Comparison of ENCODE assay signal across 8 cellular contexts in the genomic region with DNA sequence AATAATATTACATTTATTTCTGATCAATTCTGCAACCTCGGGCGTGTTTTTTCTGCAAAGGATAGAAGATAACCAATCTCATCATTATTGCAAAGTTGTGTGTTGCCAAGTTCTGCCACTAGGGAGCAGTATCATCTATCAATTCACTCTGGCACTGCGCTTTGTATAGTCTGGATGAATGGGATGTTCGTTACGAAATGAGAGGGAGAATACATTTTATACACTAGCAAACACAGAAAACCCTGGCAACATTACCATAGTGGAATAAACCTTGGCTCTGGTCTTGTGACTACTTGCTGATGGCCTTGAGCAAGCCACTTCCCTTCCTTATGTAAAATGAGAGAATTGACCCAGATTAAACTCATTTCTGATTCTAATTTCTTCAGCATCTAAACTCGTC.
DNase-seq lines count a peak whose midpoint lies in the region; ATAC-seq and TF ChIP-seq lines count a peak whose summit lies in the region.

No MANE protein-coding gene starts in this region.

- no peaks in the 10 kb centered on the region for H3F3A ChIP-seq in GM23248 (ENCODE audit: insufficient read depth)

- no peak overlapping the region for H3K27ac ChIP-seq in GM23248
- H3K27ac ChIP-seq in RWPE2 (ENCODE audit: poor library complexity, severe bottlenecking): no peak overlapping the region
- no peak overlapping the region for H3K27ac ChIP-seq in right atrium auricular region
- no peak overlapping the region for H3K27ac ChIP-seq in gastrocnemius medialis

- TF ChIP-seq POLR2A in gastrocnemius medialis (IDR thresholded peaks at IDR 0.05): no peak

- H3K36me3 ChIP-seq in GM23248 (ENCODE audit: low read depth) (no peaks in the 10 kb centered on the region), RWPE2 (ENCODE audit: low read depth) (no peaks in the 10 kb centered on the region), right atrium auricular region (no peaks in the 10 kb centered on the region), gastrocnemius medialis (no peaks in the 10 kb centered on the region)

- DNase-seq in GM03348 (ENCODE audit: low spot score) (peak; percentile 68), GM23248 (peak; percentile 78), LNCaP clone FGC (ENCODE audit: low read depth) (peak; percentile 37), RWPE2 (ENCODE audit: low spot score) (no peak), anterior cingulate cortex (lab: John Stamatoyannopoulos, UW) (peak in 36 of 58 donors; percentile 4 to 55 (median 15)), right atrium auricular region (ENCODE audit: low spot score) (peak; percentile 67), gastrocnemius medialis (peak in 1 of 2 donors; percentile 15)

- intact Hi-C loops in gastrocnemius medialis (cut with DNase I; ENCODE audit: low total_unique reads): loop anchor here (5.0 kb wide), 1 partner anchor 392 kb away; no protein-coding TSS in a partner anchor

- H3K4me3 ChIP-seq in GM23248 (no peak overlapping the region), LNCaP clone FGC (ENCODE audit: low read depth, low read length) (no peak overlapping the region), RWPE2 (ENCODE audit: severe bottlenecking) (no peak overlapping the region), right atrium auricular region (no peak overlapping the region), gastrocnemius medialis (no peak overlapping the region)

- TF ChIP-seq CTCF in LNCaP clone FGC (IDR thresholded peaks at IDR 0.05; ENCODE audit: control insufficient read depth, extremely low read depth, insufficient read depth): peak; percentile 86
- peak; percentile 89 for TF ChIP-seq CTCF in RWPE2 (IDR thresholded peaks at IDR 0.05; ENCODE audit: poor library complexity, severe bottlenecking)
- TF ChIP-seq CTCF in right atrium auricular region (IDR thresholded peaks at IDR 0.05): peak; percentile 77 to 86
- TF ChIP-seq CTCF in gastrocnemius medialis (IDR thresholded peaks at IDR 0.05 in 4 of 5, conservative IDR thresholded peaks at IDR 0.05 in 1 of 5): peak; percentile 33 to 61 (median 46)

- no peaks in the 10 kb centered on the region for H3K9me3 ChIP-seq in GM23248 (ENCODE audit: low read depth)
- H3K9me3 ChIP-seq in RWPE2 (ENCODE audit: severe bottlenecking): no peaks in the 10 kb centered on the region
- no peaks in the 10 kb centered on the region for H3K9me3 ChIP-seq in right atrium auricular region
- H3K9me3 ChIP-seq in gastrocnemius medialis: no peaks in the 10 kb centered on the region

- 3 to 4% methylated on average over 6 of the region's 6 CpGs for WGBS in GM23248 (ENCODE audit: low coverage in 1 of 2, low lambda C conversion rate in 2 of 2, missing lambda C conversion rate in 2 of 2), 2 experiments

- H4K20me1 ChIP-seq in GM23248 (ENCODE audit: insufficient read depth): no peaks in the 10 kb centered on the region

- H3K9me2 ChIP-seq in GM23248 (ENCODE audit: insufficient read depth): no peaks in the 10 kb centered on the region

- no peak overlapping the region for H3K4me2 ChIP-seq in GM23248 (ENCODE audit: unreplicated experiment)

- no peaks in the 10 kb centered on the region for H3K4me1 ChIP-seq in GM23248 (ENCODE audit: insufficient read depth)
- no peaks in the 10 kb centered on the region for H3K4me1 ChIP-seq in RWPE2 (ENCODE audit: insufficient read depth, poor library complexity, severe bottlenecking)
- no peaks in the 10 kb centered on the region for H3K4me1 ChIP-seq in right atrium auricular region
- H3K4me1 ChIP-seq in gastrocnemius medialis: no peaks in the 10 kb centered on the region

- no peak overlapping the region for H3K9ac ChIP-seq in GM23248

- peaks cover 4% of the 10 kb centered on the region; the same call in 1 of the 2 replicates for H3K27me3 ChIP-seq in GM23248 (replicated peaks; ENCODE audit: insufficient read depth)
- H3K27me3 ChIP-seq in RWPE2 (ENCODE audit: insufficient read depth, poor library complexity, severe bottlenecking): no peaks in the 10 kb centered on the region
- no peaks in the 10 kb centered on the region for H3K27me3 ChIP-seq in right atrium auricular region
- peaks cover 0 to 4% (median 0%) of the 10 kb centered on the region in 3 donors for H3K27me3 ChIP-seq in gastrocnemius medialis

- peak; percentile 76; the same call in 2 of the 3 replicates for ATAC-seq in RWPE2 (ENCODE audit: low read depth)
- ATAC-seq in gastrocnemius medialis: peak; percentile 36 to 41
- ATAC-seq in GM18873 (IDR thresholded peaks at IDR 0.05; ENCODE audit: low FRiP score, unreplicated experiment): no peak

- H2AFZ ChIP-seq in GM23248: no peak overlapping the region

- H3K79me2 ChIP-seq in GM23248 (ENCODE audit: insufficient read depth): no peaks in the 10 kb centered on the region

- in situ Hi-C loops in GM23248 (cut with MboI): loop anchor here (25.0 kb wide), 1 partner anchor 883 kb away; a partner anchor contains a TSS
- in situ Hi-C loops in gastrocnemius medialis (cut with MboI; ENCODE audit: low sequenced_read_pairs in 4 of 4): loop anchor here in 2 of 4 donors (5.0 to 25.0 kb wide), 2 partner anchors 392 to 1158 kb away; no protein-coding TSS in a partner anchor
